In the genomic region with DNA sequence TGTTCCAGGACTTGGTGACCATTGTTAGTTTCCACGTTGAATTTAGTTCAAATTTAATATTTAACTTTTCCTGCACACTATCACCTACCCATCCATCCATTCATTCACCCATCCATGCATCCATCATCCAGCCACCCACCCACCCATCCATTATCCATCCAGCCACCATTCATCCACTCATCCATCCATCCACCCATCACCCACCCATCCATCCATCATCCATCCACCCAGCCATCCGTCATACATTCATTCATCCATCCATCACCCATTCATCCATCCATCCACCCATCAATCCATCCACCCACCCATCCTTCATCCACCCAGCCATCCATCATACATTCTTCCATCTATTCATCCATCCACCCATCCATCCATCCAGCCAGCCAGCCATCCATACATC, we compare ENCODE assay signal across 1 cellular context.
TF ChIP-seq lines count a peak whose summit lies in the region.

No MANE protein-coding gene starts in this region.

TF ChIP-seq in K562, 482 proteins besides CTCF, POLR2A, EP300 and RAD21:
- TF ChIP-seq THRB (CRISPR knock-in tag; conservative IDR thresholded peaks at IDR 0.05) (0 out of 2 replicates have a peak, but pooled peaks have one; percentile 15), MED1 (CRISPR knock-in tag; IDR thresholded peaks at IDR 0.05; ENCODE audit: borderline replicate concordance) (no peak), EHMT2 (IDR thresholded peaks at IDR 0.05) (peak; percentile 65; the same call in 1 of the 2 replicates)
- TF ChIP-seq, protein P1, sequence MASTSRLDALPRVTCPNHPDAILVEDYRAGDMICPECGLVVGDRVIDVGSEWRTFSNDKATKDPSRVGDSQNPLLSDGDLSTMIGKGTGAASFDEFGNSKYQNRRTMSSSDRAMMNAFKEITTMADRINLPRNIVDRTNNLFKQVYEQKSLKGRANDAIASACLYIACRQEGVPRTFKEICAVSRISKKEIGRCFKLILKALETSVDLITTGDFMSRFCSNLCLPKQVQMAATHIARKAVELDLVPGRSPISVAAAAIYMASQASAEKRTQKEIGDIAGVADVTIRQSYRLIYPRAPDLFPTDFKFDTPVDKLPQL (IDR thresholded peaks at IDR 0.05; ENCODE audit: extremely low read depth, insufficient read length), result no peak
